In the genomic region with DNA sequence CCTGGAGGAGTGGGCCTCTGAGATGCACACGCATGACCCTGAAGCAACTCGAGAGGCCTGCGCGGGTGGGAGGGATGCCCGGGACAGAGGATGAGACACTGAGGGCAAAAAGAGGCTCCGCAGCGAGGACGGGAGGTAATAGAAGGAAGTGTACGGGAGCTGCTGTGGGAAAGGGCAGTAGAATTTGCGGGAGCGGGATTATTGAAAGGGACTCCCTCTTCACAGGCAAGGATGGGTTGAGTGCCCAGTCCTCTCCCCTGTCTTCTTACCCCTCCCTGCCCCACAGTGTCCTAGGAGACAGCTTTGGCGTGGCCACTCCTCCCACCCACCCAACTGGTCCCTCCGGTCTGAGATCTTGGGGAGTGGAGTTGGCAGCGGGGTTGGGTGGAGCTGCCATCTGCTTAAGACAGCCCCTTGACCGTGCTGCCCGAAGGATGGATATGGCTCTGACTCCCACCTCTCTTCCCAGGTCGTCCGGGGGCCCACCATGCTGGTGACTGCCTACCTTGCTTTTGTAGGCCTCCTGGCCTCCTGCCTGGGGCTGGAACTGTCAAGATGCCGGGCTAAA, we compare ENCODE assay signal across 8 cellular contexts. TPM values are rescaled to one million over a fixed set of nuclear protein-coding genes. Genes with fewer than 3 reads are reported as not detected.
DNase-seq lines count a peak whose midpoint lies in the region; ATAC-seq, FAIRE-seq and TF ChIP-seq lines count a peak whose summit lies in the region.

No MANE protein-coding gene starts in this region.

- TF ChIP-seq EP300 in HepG2 (IDR thresholded peaks at IDR 0.05; ENCODE audit: low read depth in 2 of 2, low read length in 2 of 2) (no peak), HepG2 (CRISPR knock-in tag; IDR thresholded peaks at IDR 0.05; ENCODE audit: borderline replicate concordance) (no peak)

- H3K9me3 ChIP-seq in MM.1S (replicated peaks; ENCODE audit: insufficient read depth, low read length), result no peaks in the 10 kb centered on the region
- H3K9me3 ChIP-seq in HepG2 (ENCODE audit: low read length), result no peaks in the 10 kb centered on the region
- H3K9me3 ChIP-seq in thymus (ENCODE audit: control insufficient read depth), result no peaks in the 10 kb centered on the region

- H3K27me3 ChIP-seq in MM.1S (replicated peaks; ENCODE audit: insufficient read depth, low read length) (no peaks in the 10 kb centered on the region), bronchial epithelial cell (ENCODE audit: control insufficient read depth, insufficient read depth, low read length) (no peaks in the 10 kb centered on the region), HepG2 (ENCODE audit: control insufficient read depth in 1 of 2, insufficient read depth in 2 of 2, low read length in 2 of 2) (no peaks in the 10 kb centered on the region), thymus (ENCODE audit: control insufficient read depth, insufficient read depth) (no peaks in the 10 kb centered on the region)

- intact Hi-C loops in HepG2 (cut with micrococcal nuclease; ENCODE audit: unreplicated experiment), result loop anchor here (5.0 kb wide), 1 partner anchor 40 kb away; no protein-coding TSS in a partner anchor

- H3K4me2 ChIP-seq in MM.1S (ENCODE audit: low read depth, low read length) (peak overlapping the region; percentile 84), HepG2 (ENCODE audit: low read depth, low read length) (peak overlapping the region; percentile 90)

- H3K9me2 ChIP-seq in MM.1S (replicated peaks; ENCODE audit: insufficient read depth, low read length), result no peaks in the 10 kb centered on the region

- H3F3A ChIP-seq in MM.1S (ENCODE audit: insufficient read depth, low read length), result no peaks in the 10 kb centered on the region; the same call in 1 of the 2 replicates

- BruUV-seq in HepG2 (replicated peaks; lab: Mats Ljungman, UMichigan), result TSS peak; percentile 80

- H3K4me1 ChIP-seq in MM.1S (ENCODE audit: low read length), result peaks cover 12% of the 10 kb centered on the region
- H3K4me1 ChIP-seq in HepG2 (ENCODE audit: insufficient read depth, low read length), result peaks cover 37% of the 10 kb centered on the region
- peaks cover 16% of the 10 kb centered on the region for H3K4me1 ChIP-seq in thymus (ENCODE audit: control insufficient read depth, insufficient read depth, low read length)

- H3K9ac ChIP-seq in MM.1S (ENCODE audit: low read length) (peak overlapping the region; percentile 70), HepG2 (ENCODE audit: insufficient read depth, low read depth, low read length) (peak overlapping the region; percentile 86)

- TF ChIP-seq POLR2A in HepG2 (IDR thresholded peaks at IDR 0.05; ENCODE audit: insufficient read depth in 1 of 2, low read depth in 2 of 2, low read length in 2 of 2), result no peak

- no peak for FAIRE-seq in bronchial epithelial cell (lab: Jason Lieb, UNC)
- no peak for FAIRE-seq in HepG2 (lab: Jason Lieb, UNC)

- H3K36me3 ChIP-seq in MM.1S (replicated peaks; ENCODE audit: insufficient read depth, low read length) (no peaks in the 10 kb centered on the region), bronchial epithelial cell (ENCODE audit: control insufficient read depth, insufficient read depth, low read length) (peaks cover 4% of the 10 kb centered on the region), HepG2 (replicated peaks in 1 of 2; ENCODE audit: control insufficient read depth in 1 of 2, insufficient read depth in 2 of 2, low read length in 2 of 2) (peaks cover 0 to 5% of the 10 kb centered on the region in 2 experiments; a peak in 2 of 5 replicates), thymus (ENCODE audit: control insufficient read depth, insufficient read depth) (peaks cover 13% of the 10 kb centered on the region)

- POLR2A ChIA-PET in HepG2 (lab: Yijun Ruan, JAX), result interaction anchor here (0.8 to 2.6 kb wide), 5 partner anchors 14 to 72 kb away, joined by 3 to 17 read pairs (median 4); a partner anchor contains a TSS

- peak overlapping the region; percentile 89 for H3K4me3 ChIP-seq in MM.1S (ENCODE audit: low read length)
- peak overlapping the region; percentile 88 for H3K4me3 ChIP-seq in bronchial epithelial cell (ENCODE audit: low read depth, low read length)
- H3K4me3 ChIP-seq in HepG2 (replicated peaks in 1 of 3; ENCODE audit: insufficient read depth in 1 of 3, low read depth in 2 of 3, low read length in 3 of 3), result peak overlapping the region; percentile 85 to 96 (median 93)
- peak overlapping the region; percentile 90 for H3K4me3 ChIP-seq in thymus (ENCODE audit: low read length)

- CTCF ChIA-PET in HepG2 (lab: Yijun Ruan, JAX; ENCODE audit: low intra/inter-chr PET ratio, low total read pairs), result interaction anchor here (2.6 kb wide), 1 partner anchor 39 kb away, joined by 21 read pairs; no protein-coding TSS in a partner anchor

- peak overlapping the region; percentile 36; the same call in 1 of the 2 replicates for H3K27ac ChIP-seq in MM.1S (ENCODE audit: low read length)
- H3K27ac ChIP-seq in HepG2 (ENCODE audit: extremely low read length, insufficient read depth, low read length), result peak overlapping the region; percentile 80
- peak overlapping the region; percentile 89 for H3K27ac ChIP-seq in thymus (ENCODE audit: low read depth)

- ATAC-seq in HepG2 (peak; percentile 8), HG02610 (IDR thresholded peaks at IDR 0.05; ENCODE audit: unreplicated experiment) (no peak), GM18868 (IDR thresholded peaks at IDR 0.05; ENCODE audit: unreplicated experiment) (no peak), HG03442 (IDR thresholded peaks at IDR 0.05; ENCODE audit: unreplicated experiment) (no peak)

- H4K20me1 ChIP-seq in MM.1S (ENCODE audit: insufficient read depth, low read length) (no peaks in the 10 kb centered on the region), HepG2 (ENCODE audit: insufficient read depth, low read length) (no peaks in the 10 kb centered on the region)

- no peak for TF ChIP-seq RAD21 in HepG2 (CRISPR knock-in tag; IDR thresholded peaks at IDR 0.05)

- H2AFZ ChIP-seq in MM.1S (ENCODE audit: low read length) (peak overlapping the region; percentile 90), HepG2 (ENCODE audit: low read length) (no peak overlapping the region)

- WGBS in HepG2 (ENCODE audit: low lambda C conversion rate), result 3% methylated on average over 13 of the region's 19 CpGs
- 19% methylated on average over 19 of the region's 19 CpGs for WGBS in thymus

- DNase-seq in GM04504 (ENCODE audit: low read depth), result peak; percentile 10
- no peak for DNase-seq in MM.1S
- peak; percentile 53 for DNase-seq in bronchial epithelial cell (ENCODE audit: low read depth)
- no peak for DNase-seq in HepG2 (ENCODE audit: low spot score)

- in situ Hi-C loops in HepG2 (cut with HindIII; ENCODE audit: extremely low pct_ligation_motif_present, low pct_unique_long_range_greater_than_20kb), result no loop called here

- peaks cover 22% of the 10 kb centered on the region for H3K79me2 ChIP-seq in MM.1S (ENCODE audit: low read length)
- peaks cover 13% of the 10 kb centered on the region for H3K79me2 ChIP-seq in HepG2 (ENCODE audit: insufficient read depth, low read length)

- TF ChIP-seq CTCF in MM.1S (IDR thresholded peaks at IDR 0.05; ENCODE audit: low read length) (no peak), bronchial epithelial cell (IDR thresholded peaks at IDR 0.05; ENCODE audit: insufficient read depth, low read length, severe bottlenecking) (no peak), HepG2 (CRISPR knock-in tag; IDR thresholded peaks at IDR 0.05) (no peak)

RNA-seq across cellular contexts. Expression of a gene that starts 15.7 kb away (rescaled TPM):
- total RNA-seq in bronchial epithelial cell (0.26 and 1.4 TPM in 2 replicates), HepG2 (2016; rRNA removed; fragmentation: Illumina TruSeq; extraction: Trizol) (11.5 and 11.6 TPM in 2 replicates)
- 2.5 and 2.8 TPM in 2 replicates for total RNA-seq in HepG2 (2016; cell fraction: cytosol; rRNA removed; fragmentation: Illumina TruSeq; extraction: Trizol; ENCODE audit: low read depth)
- total RNA-seq in HepG2 (2016; cell fraction: insoluble cytoplasmic fraction; rRNA removed; fragmentation: Illumina TruSeq; extraction: Trizol), result 11.5 and 12.0 TPM in 2 replicates
- total RNA-seq in HepG2 (2016; cell fraction: membrane; rRNA removed; fragmentation: Illumina TruSeq; extraction: Trizol), result 3.1 and 4.2 TPM in 2 replicates
- 16.7 and 24.8 TPM in 2 replicates for total RNA-seq in HepG2 (2016; cell fraction: nucleus; rRNA removed; fragmentation: Illumina TruSeq; extraction: Trizol)
- polyA plus RNA-seq in HepG2 (2011; rRNA removed) (5.3 and 5.8 TPM in 2 replicates), thymus (1.7 TPM)
- polyA plus RNA-seq in HepG2 (2011; cell fraction: cytosol; rRNA removed), result 1.9 and 3.3 TPM in 2 replicates
- 22.2 and 36.2 TPM in 2 replicates for polyA plus RNA-seq in HepG2 (2011; cell fraction: nucleus; rRNA removed)
- 2.4 and 4.2 TPM in 2 replicates for polyA plus RNA-seq in HepG2 (2012)
- polyA plus RNA-seq in HepG2 (2016; cell fraction: cytosol; fragmentation: Illumina TruSeq; extraction: Trizol; ENCODE audit: low read depth), result 0.60 and 0.89 TPM in 2 replicates
- 5.1 and 8.7 TPM in 2 replicates for polyA plus RNA-seq in HepG2 (2016; cell fraction: insoluble cytoplasmic fraction; fragmentation: Illumina TruSeq; extraction: Trizol; ENCODE audit: low read depth)
- polyA plus RNA-seq in HepG2 (2016; cell fraction: membrane; fragmentation: Illumina TruSeq; extraction: Trizol; ENCODE audit: low read depth), result 1.7 and 1.8 TPM in 2 replicates
- 41.3 and 46.0 TPM in 2 replicates for polyA plus RNA-seq in HepG2 (2016; cell fraction: nucleus; fragmentation: Illumina TruSeq; extraction: Trizol; ENCODE audit: insufficient read depth, low read depth)
- 14.1 and 75.7 TPM in 2 replicates for polyA minus RNA-seq in HepG2 (2011; rRNA and poly(A)+ RNA removed; ENCODE audit: low replicate concordance)
- polyA minus RNA-seq in HepG2 (2011; cell fraction: cytosol; rRNA and poly(A)+ RNA removed), result 2.5 and 3.9 TPM in 2 replicates
- 13.1 and 16.0 TPM in 2 replicates for polyA minus RNA-seq in HepG2 (2011; cell fraction: nucleus; rRNA and poly(A)+ RNA removed)

RNA-seq across cellular contexts. Expression of a gene that starts 20.4 kb away (rescaled TPM):
- total RNA-seq in bronchial epithelial cell, result 24.7 and 74.6 TPM in 2 replicates
- total RNA-seq in HepG2 (2016; rRNA removed; fragmentation: Illumina TruSeq; extraction: Trizol), result 0.77 and 0.91 TPM in 2 replicates
- 0.18 and 0.91 TPM in 2 replicates for total RNA-seq in HepG2 (2016; cell fraction: cytosol; rRNA removed; fragmentation: Illumina TruSeq; extraction: Trizol; ENCODE audit: low read depth)
- 0.49 and 1.3 TPM in 2 replicates for total RNA-seq in HepG2 (2016; cell fraction: insoluble cytoplasmic fraction; rRNA removed; fragmentation: Illumina TruSeq; extraction: Trizol)
- 0.90 and 1.1 TPM in 2 replicates for total RNA-seq in HepG2 (2016; cell fraction: membrane; rRNA removed; fragmentation: Illumina TruSeq; extraction: Trizol)
- total RNA-seq in HepG2 (2016; cell fraction: nucleus; rRNA removed; fragmentation: Illumina TruSeq; extraction: Trizol), result 0.72 and 1.5 TPM in 2 replicates
- polyA plus RNA-seq in HepG2 (2011; rRNA removed), result 1.5 and 1.6 TPM in 2 replicates
- polyA plus RNA-seq in HepG2 (2011; cell fraction: cytosol; rRNA removed), result 0.87 and 1.9 TPM in 2 replicates
- polyA plus RNA-seq in HepG2 (2011; cell fraction: nucleus; rRNA removed), result 3.2 and 4.1 TPM in 2 replicates
- 0.89 and 0.92 TPM in 2 replicates for polyA plus RNA-seq in HepG2 (2012)
- 0.21 and 0.27 TPM in 2 replicates for polyA plus RNA-seq in HepG2 (2016; cell fraction: cytosol; fragmentation: Illumina TruSeq; extraction: Trizol; ENCODE audit: low read depth)
- 1.0 and 1.1 TPM in 2 replicates for polyA plus RNA-seq in HepG2 (2016; cell fraction: insoluble cytoplasmic fraction; fragmentation: Illumina TruSeq; extraction: Trizol; ENCODE audit: low read depth)
- 0.57 and 0.81 TPM in 2 replicates for polyA plus RNA-seq in HepG2 (2016; cell fraction: membrane; fragmentation: Illumina TruSeq; extraction: Trizol; ENCODE audit: low read depth)
- polyA plus RNA-seq in HepG2 (2016; cell fraction: nucleus; fragmentation: Illumina TruSeq; extraction: Trizol; ENCODE audit: insufficient read depth, low read depth), result 2.2 and 2.3 TPM in 2 replicates
- polyA minus RNA-seq in HepG2 (2011; rRNA and poly(A)+ RNA removed; ENCODE audit: low replicate concordance), result 4.0 and 33.4 TPM in 2 replicates
- polyA minus RNA-seq in HepG2 (2011; cell fraction: cytosol; rRNA and poly(A)+ RNA removed), result 0.99 and 1.1 TPM in 2 replicates
- polyA minus RNA-seq in HepG2 (2011; cell fraction: nucleus; rRNA and poly(A)+ RNA removed), result 0.25 and 1.7 TPM in 2 replicates
- polyA plus RNA-seq in thymus, result 8.5 TPM

RNA-seq across cellular contexts. Expression of a gene that starts 42.9 kb away (rescaled TPM):
- total RNA-seq in bronchial epithelial cell (341 and 429 TPM in 2 replicates), HepG2 (2016; rRNA removed; fragmentation: Illumina TruSeq; extraction: Trizol) (462 and 578 TPM in 2 replicates)
- total RNA-seq in HepG2 (2016; cell fraction: cytosol; rRNA removed; fragmentation: Illumina TruSeq; extraction: Trizol; ENCODE audit: low read depth), result 461 and 472 TPM in 2 replicates
- total RNA-seq in HepG2 (2016; cell fraction: insoluble cytoplasmic fraction; rRNA removed; fragmentation: Illumina TruSeq; extraction: Trizol), result 478 and 604 TPM in 2 replicates
- 502 and 534 TPM in 2 replicates for total RNA-seq in HepG2 (2016; cell fraction: membrane; rRNA removed; fragmentation: Illumina TruSeq; extraction: Trizol)
- total RNA-seq in HepG2 (2016; cell fraction: nucleus; rRNA removed; fragmentation: Illumina TruSeq; extraction: Trizol), result 239 and 246 TPM in 2 replicates
- polyA plus RNA-seq in HepG2 (2011; rRNA removed) (440 and 449 TPM in 2 replicates), thymus (1,604 TPM)
- polyA plus RNA-seq in HepG2 (2011; cell fraction: cytosol; rRNA removed), result 513 and 623 TPM in 2 replicates
- polyA plus RNA-seq in HepG2 (2011; cell fraction: nucleus; rRNA removed), result 505 and 601 TPM in 2 replicates
- 398 and 423 TPM in 2 replicates for polyA plus RNA-seq in HepG2 (2012)
- polyA plus RNA-seq in HepG2 (2016; cell fraction: cytosol; fragmentation: Illumina TruSeq; extraction: Trizol; ENCODE audit: low read depth), result 472 and 500 TPM in 2 replicates
- polyA plus RNA-seq in HepG2 (2016; cell fraction: insoluble cytoplasmic fraction; fragmentation: Illumina TruSeq; extraction: Trizol; ENCODE audit: low read depth), result 484 and 533 TPM in 2 replicates
- 441 and 460 TPM in 2 replicates for polyA plus RNA-seq in HepG2 (2016; cell fraction: membrane; fragmentation: Illumina TruSeq; extraction: Trizol; ENCODE audit: low read depth)
- polyA plus RNA-seq in HepG2 (2016; cell fraction: nucleus; fragmentation: Illumina TruSeq; extraction: Trizol; ENCODE audit: insufficient read depth, low read depth), result 433 and 469 TPM in 2 replicates
- polyA minus RNA-seq in HepG2 (2011; rRNA and poly(A)+ RNA removed; ENCODE audit: low replicate concordance), result 90.5 and 285 TPM in 2 replicates
- polyA minus RNA-seq in HepG2 (2011; cell fraction: cytosol; rRNA and poly(A)+ RNA removed), result 52.1 and 57.1 TPM in 2 replicates
- 96.6 and 129 TPM in 2 replicates for polyA minus RNA-seq in HepG2 (2011; cell fraction: nucleus; rRNA and poly(A)+ RNA removed)

RNA-seq across cellular contexts. Expression of a gene that starts 45.4 kb away (rescaled TPM):
- 8.4 and 15.7 TPM in 2 replicates for total RNA-seq in bronchial epithelial cell
- total RNA-seq in HepG2 (2016; rRNA removed; fragmentation: Illumina TruSeq; extraction: Trizol), result 0.13 and 0.18 TPM in 2 replicates
- total RNA-seq in HepG2 (2016; cell fraction: cytosol; rRNA removed; fragmentation: Illumina TruSeq; extraction: Trizol; ENCODE audit: low read depth), result not detected in 2 replicates
- 0.32 TPM in 1 of 2 replicates, not detected in the other for total RNA-seq in HepG2 (2016; cell fraction: insoluble cytoplasmic fraction; rRNA removed; fragmentation: Illumina TruSeq; extraction: Trizol)
- total RNA-seq in HepG2 (2016; cell fraction: membrane; rRNA removed; fragmentation: Illumina TruSeq; extraction: Trizol), result not detected in 2 replicates
- total RNA-seq in HepG2 (2016; cell fraction: nucleus; rRNA removed; fragmentation: Illumina TruSeq; extraction: Trizol), result not detected in 2 replicates
- polyA plus RNA-seq in HepG2 (2011; rRNA removed), result 0.14 and 0.16 TPM in 2 replicates
- 0.09 and 0.13 TPM in 2 replicates for polyA plus RNA-seq in HepG2 (2011; cell fraction: cytosol; rRNA removed)
- 0.39 and 0.40 TPM in 2 replicates for polyA plus RNA-seq in HepG2 (2011; cell fraction: nucleus; rRNA removed)
- 0.20 and 0.30 TPM in 2 replicates for polyA plus RNA-seq in HepG2 (2012)
- not detected in 2 replicates for polyA plus RNA-seq in HepG2 (2016; cell fraction: cytosol; fragmentation: Illumina TruSeq; extraction: Trizol; ENCODE audit: low read depth)
- polyA plus RNA-seq in HepG2 (2016; cell fraction: insoluble cytoplasmic fraction; fragmentation: Illumina TruSeq; extraction: Trizol; ENCODE audit: low read depth), result 0.33 TPM in 1 of 2 replicates, not detected in the other
- polyA plus RNA-seq in HepG2 (2016; cell fraction: membrane; fragmentation: Illumina TruSeq; extraction: Trizol; ENCODE audit: low read depth), result not detected in 2 replicates
- 0.20 TPM in 1 of 2 replicates, not detected in the other for polyA plus RNA-seq in HepG2 (2016; cell fraction: nucleus; fragmentation: Illumina TruSeq; extraction: Trizol; ENCODE audit: insufficient read depth, low read depth)
- polyA minus RNA-seq in HepG2 (2011; rRNA and poly(A)+ RNA removed; ENCODE audit: low replicate concordance), result 0.40 and 2.6 TPM in 2 replicates
- not detected in 2 replicates for polyA minus RNA-seq in HepG2 (2011; cell fraction: cytosol; rRNA and poly(A)+ RNA removed)
- polyA minus RNA-seq in HepG2 (2011; cell fraction: nucleus; rRNA and poly(A)+ RNA removed), result not detected in 2 replicates
- polyA plus RNA-seq in thymus, result 9.5 TPM

RNA-seq across cellular contexts. Expression of a gene that starts 47.1 kb away (rescaled TPM):
- total RNA-seq in bronchial epithelial cell (24.3 and 29.7 TPM in 2 replicates), HepG2 (2016; rRNA removed; fragmentation: Illumina TruSeq; extraction: Trizol) (58.0 and 62.6 TPM in 2 replicates)
- total RNA-seq in HepG2 (2016; cell fraction: cytosol; rRNA removed; fragmentation: Illumina TruSeq; extraction: Trizol; ENCODE audit: low read depth), result 35.2 and 36.5 TPM in 2 replicates
- total RNA-seq in HepG2 (2016; cell fraction: insoluble cytoplasmic fraction; rRNA removed; fragmentation: Illumina TruSeq; extraction: Trizol), result 58.1 and 59.2 TPM in 2 replicates
- total RNA-seq in HepG2 (2016; cell fraction: membrane; rRNA removed; fragmentation: Illumina TruSeq; extraction: Trizol), result 45.1 and 51.7 TPM in 2 replicates
- total RNA-seq in HepG2 (2016; cell fraction: nucleus; rRNA removed; fragmentation: Illumina TruSeq; extraction: Trizol), result 28.7 and 35.7 TPM in 2 replicates
- polyA plus RNA-seq in HepG2 (2011; rRNA removed) (38.6 and 40.7 TPM in 2 replicates), thymus (57.9 TPM)
- 42.9 and 57.6 TPM in 2 replicates for polyA plus RNA-seq in HepG2 (2011; cell fraction: cytosol; rRNA removed)
- polyA plus RNA-seq in HepG2 (2011; cell fraction: nucleus; rRNA removed), result 32.2 and 36.0 TPM in 2 replicates
- polyA plus RNA-seq in HepG2 (2012), result 21.3 and 34.6 TPM in 2 replicates
- polyA plus RNA-seq in HepG2 (2016; cell fraction: cytosol; fragmentation: Illumina TruSeq; extraction: Trizol; ENCODE audit: low read depth), result 38.0 and 47.5 TPM in 2 replicates
- 49.2 and 59.1 TPM in 2 replicates for polyA plus RNA-seq in HepG2 (2016; cell fraction: insoluble cytoplasmic fraction; fragmentation: Illumina TruSeq; extraction: Trizol; ENCODE audit: low read depth)
- 39.2 and 41.9 TPM in 2 replicates for polyA plus RNA-seq in HepG2 (2016; cell fraction: membrane; fragmentation: Illumina TruSeq; extraction: Trizol; ENCODE audit: low read depth)
- 54.0 and 73.0 TPM in 2 replicates for polyA plus RNA-seq in HepG2 (2016; cell fraction: nucleus; fragmentation: Illumina TruSeq; extraction: Trizol; ENCODE audit: insufficient read depth, low read depth)
- polyA minus RNA-seq in HepG2 (2011; rRNA and poly(A)+ RNA removed; ENCODE audit: low replicate concordance), result 43.6 and 97.4 TPM in 2 replicates
- polyA minus RNA-seq in HepG2 (2011; cell fraction: cytosol; rRNA and poly(A)+ RNA removed), result 15.0 and 19.7 TPM in 2 replicates
- polyA minus RNA-seq in HepG2 (2011; cell fraction: nucleus; rRNA and poly(A)+ RNA removed), result 8.8 and 14.4 TPM in 2 replicates

Comparison
In these comparisons a context has a peak if more than half of its experiments do, and no peak if none do; other contexts are left out.
1. DNase-seq: peak in GM04504 (single experiment) and bronchial epithelial cell (single experiment); none in MM.1S (single experiment) and HepG2 (single experiment).
2. H3K27ac ChIP-seq: peak in every context shown above with its lines; median percentile 89 in thymus; 80 in HepG2; 36 in MM.1S.
3. RNA of a gene that starts 20.4 kb away (total RNA-seq): 24.7 to 74.6 TPM in bronchial epithelial cell; 0.18 to 1.5 TPM in HepG2; every median in the first group is over 10 times any median in the second.
4. Peak in every context shown above with its lines, with median percentiles within 50 percentile points of each other: H3K4me3 ChIP-seq.